18 cellular contexts compared by ENCODE assay signal in the genomic region with DNA sequence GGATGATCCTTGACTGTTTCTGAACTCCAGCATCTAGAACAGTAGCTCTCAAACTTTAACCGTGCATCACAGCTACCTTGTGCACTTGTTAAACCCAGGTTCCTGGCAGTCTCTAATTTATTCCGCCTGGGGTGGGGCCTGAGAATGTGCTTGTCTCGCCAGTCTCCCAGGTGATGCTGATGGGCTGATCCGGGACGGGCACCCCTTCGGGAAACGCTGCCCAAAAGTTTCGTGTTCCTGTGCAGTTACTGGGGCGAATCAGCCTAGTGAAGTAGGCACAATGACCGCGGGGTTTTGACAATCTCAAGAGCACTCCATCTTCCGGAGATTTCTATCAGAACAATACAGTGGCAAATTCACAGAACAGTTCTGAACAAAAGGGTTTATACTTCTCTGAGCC. TPM values are rescaled to one million over a fixed set of nuclear protein-coding genes. Genes with fewer than 3 reads are reported as not detected.
"Had no signal": no experiment of that assay in that cellular context is flagged by ENCODE, and none has a peak within 500 bp of the region (broad histone marks: within the 10 kb centered on the region; RNA-seq: fewer than 3 reads in every experiment).

No MANE protein-coding gene starts in this region.

- H3K4me3 ChIP-seq: breast epithelium, hepatocyte, right atrium auricular region, skin epidermis had no signal

- DNase-seq: activated B cell treated with CpG ODN at 0.5 μM for 24 hours; activated CD4-positive, alpha-beta T cell treated with anti-CD3 and anti-CD28 coated beads for 48 hours; activated naive CD4-positive, alpha-beta T cell; activated naive CD8-positive, alpha-beta T cell treated with anti-CD3 and anti-CD28 coated beads, Interleukin-2, amount 50 U/mL, for 24 hours; islet precursor cell; left ventricle myocardium superior; mesenchymal stem cell; stimulated activated CD4-positive, alpha-beta T cell treated with anti-CD3 and anti-CD28 coated beads, Interleukin-4, amount 100 ng/mL, for 4 hours; stimulated activated CD8-positive, alpha-beta memory T cell treated with anti-CD3 and anti-CD28 coated beads, Interleukin-4, amount 100 ng/mL, for 48 hours; stimulated activated naive CD4-positive, alpha-beta T cell treated with Interleukin-2 at 50 U/mL for 16 hours; T-helper 17 cell had no signal

- H3K27ac ChIP-seq: breast epithelium, hepatocyte had no signal

- H3K4me3 Mint-ChIP-seq: activated B cell treated with CpG ODN at 0.5 μM for 24 hours; activated naive CD8-positive, alpha-beta T cell treated with anti-CD3 and anti-CD28 coated beads, Interleukin-2, amount 50 U/mL, for 24 hours; naive thymus-derived CD8-positive, alpha-beta T cell; T-helper 17 cell; type B pancreatic cell had no signal

- H3K4me1 Mint-ChIP-seq: activated B cell treated with CpG ODN at 0.5 μM for 24 hours; activated naive CD8-positive, alpha-beta T cell treated with anti-CD3 and anti-CD28 coated beads, Interleukin-2, amount 50 U/mL, for 24 hours; naive thymus-derived CD8-positive, alpha-beta T cell had no signal

- H3K27ac Mint-ChIP-seq: activated B cell treated with CpG ODN at 0.5 μM for 24 hours; activated naive CD8-positive, alpha-beta T cell treated with anti-CD3 and anti-CD28 coated beads, Interleukin-2, amount 50 U/mL, for 24 hours; naive thymus-derived CD8-positive, alpha-beta T cell; T-helper 17 cell; type B pancreatic cell had no signal

- H3K36me3 Mint-ChIP-seq: naive thymus-derived CD8-positive, alpha-beta T cell; type B pancreatic cell had no signal

- H3K4me1 ChIP-seq: breast epithelium had no signal

- H3K9me3 ChIP-seq: breast epithelium, right atrium auricular region had no signal

- H3K36me3 ChIP-seq: breast epithelium, right atrium auricular region had no signal

- H3K27me3 ChIP-seq: breast epithelium, right atrium auricular region had no signal

- H3K9me3 Mint-ChIP-seq: activated B cell treated with CpG ODN at 0.5 μM for 24 hours; activated naive CD8-positive, alpha-beta T cell treated with anti-CD3 and anti-CD28 coated beads, Interleukin-2, amount 50 U/mL, for 24 hours; naive thymus-derived CD8-positive, alpha-beta T cell; type B pancreatic cell had no signal

RNA-seq across cellular contexts. Expression of a gene that starts 29.9 kb away (rescaled TPM):
- total RNA-seq: activated B cell treated with CpG ODN at 0.5 μM for 24 hours; naive thymus-derived CD8-positive, alpha-beta T cell; T-helper 17 cell had no signal
- polyA plus RNA-seq: aorta; hepatocyte; naive thymus-derived CD8-positive, alpha-beta T cell had no signal
